Comparison of ENCODE assay signal across 1 cellular context in the genomic region with DNA sequence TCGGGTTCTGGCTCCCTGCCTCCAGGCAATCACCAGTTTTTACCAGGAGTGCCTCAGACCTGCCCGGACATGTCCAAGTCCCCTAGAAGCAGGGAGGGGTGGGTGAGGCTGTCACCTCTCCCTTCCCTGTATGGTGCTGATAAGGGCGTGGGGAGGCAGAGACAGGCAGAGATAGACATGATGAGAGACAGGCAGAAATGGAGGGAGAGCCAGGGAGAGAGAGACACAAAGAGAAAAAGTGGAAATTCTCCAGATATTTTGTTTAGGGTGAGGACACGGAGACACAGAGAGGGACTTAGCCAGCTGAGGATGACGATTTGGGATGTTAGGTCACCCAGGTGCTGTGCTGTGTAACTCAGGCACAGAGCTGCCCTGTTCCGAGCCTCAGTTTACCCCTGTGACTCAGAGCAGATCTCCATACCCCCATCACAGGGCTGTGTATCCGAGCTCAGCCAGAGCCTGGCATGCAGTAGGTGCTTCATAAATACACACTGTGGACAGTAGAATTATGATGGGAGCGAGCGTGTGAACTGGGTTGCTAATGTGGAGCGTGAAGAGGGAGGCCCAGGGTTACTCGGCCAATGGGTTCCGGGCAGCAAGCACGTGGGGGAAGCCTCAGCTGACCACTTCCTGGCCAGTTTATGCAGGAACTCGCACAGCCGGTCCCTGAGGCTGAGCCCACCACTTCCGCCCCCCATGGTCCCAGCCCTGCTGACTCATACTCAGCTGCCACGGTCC.
TF ChIP-seq lines count a peak whose summit lies in the region.

No MANE protein-coding gene starts in this region.

TF ChIP-seq in HepG2, 621 proteins besides CTCF, POLR2A, EP300 and RAD21 (continued from another document and continues in another):
- TF ChIP-seq, protein P1, sequence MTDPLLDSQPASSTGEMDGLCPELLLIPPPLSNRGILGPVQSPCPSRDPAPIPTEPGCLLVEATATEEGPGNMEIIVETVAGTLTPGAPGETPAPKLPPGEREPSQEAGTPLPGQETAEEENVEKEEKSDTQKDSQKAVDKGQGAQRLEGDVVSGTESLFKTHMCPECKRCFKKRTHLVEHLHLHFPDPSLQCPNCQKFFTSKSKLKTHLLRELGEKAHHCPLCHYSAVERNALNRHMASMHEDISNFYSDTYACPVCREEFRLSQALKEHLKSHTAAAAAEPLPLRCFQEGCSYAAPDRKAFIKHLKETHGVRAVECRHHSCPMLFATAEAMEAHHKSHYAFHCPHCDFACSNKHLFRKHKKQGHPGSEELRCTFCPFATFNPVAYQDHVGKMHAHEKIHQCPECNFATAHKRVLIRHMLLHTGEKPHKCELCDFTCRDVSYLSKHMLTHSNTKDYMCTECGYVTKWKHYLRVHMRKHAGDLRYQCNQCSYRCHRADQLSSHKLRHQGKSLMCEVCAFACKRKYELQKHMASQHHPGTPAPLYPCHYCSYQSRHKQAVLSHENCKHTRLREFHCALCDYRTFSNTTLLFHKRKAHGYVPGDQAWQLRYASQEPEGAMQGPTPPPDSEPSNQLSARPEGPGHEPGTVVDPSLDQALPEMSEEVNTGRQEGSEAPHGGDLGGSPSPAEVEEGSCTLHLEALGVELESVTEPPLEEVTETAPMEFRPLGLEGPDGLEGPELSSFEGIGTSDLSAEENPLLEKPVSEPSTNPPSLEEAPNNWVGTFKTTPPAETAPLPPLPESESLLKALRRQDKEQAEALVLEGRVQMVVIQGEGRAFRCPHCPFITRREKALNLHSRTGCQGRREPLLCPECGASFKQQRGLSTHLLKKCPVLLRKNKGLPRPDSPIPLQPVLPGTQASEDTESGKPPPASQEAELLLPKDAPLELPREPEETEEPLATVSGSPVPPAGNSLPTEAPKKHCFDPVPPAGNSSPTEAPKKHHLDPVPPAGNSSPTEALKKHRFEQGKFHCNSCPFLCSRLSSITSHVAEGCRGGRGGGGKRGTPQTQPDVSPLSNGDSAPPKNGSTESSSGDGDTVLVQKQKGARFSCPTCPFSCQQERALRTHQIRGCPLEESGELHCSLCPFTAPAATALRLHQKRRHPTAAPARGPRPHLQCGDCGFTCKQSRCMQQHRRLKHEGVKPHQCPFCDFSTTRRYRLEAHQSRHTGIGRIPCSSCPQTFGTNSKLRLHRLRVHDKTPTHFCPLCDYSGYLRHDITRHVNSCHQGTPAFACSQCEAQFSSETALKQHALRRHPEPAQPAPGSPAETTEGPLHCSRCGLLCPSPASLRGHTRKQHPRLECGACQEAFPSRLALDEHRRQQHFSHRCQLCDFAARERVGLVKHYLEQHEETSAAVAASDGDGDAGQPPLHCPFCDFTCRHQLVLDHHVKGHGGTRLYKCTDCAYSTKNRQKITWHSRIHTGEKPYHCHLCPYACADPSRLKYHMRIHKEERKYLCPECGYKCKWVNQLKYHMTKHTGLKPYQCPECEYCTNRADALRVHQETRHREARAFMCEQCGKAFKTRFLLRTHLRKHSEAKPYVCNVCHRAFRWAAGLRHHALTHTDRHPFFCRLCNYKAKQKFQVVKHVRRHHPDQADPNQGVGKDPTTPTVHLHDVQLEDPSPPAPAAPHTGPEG (CRISPR knock-in tag; IDR thresholded peaks at IDR 0.05) = no peak
- TF ChIP-seq KDM2A (CRISPR knock-in tag; IDR thresholded peaks at IDR 0.05; ENCODE audit: borderline replicate concordance, low read depth) = peak; percentile 39; the same call in 1 of the 2 replicates
- no peak for TF ChIP-seq ZNF335 (CRISPR knock-in tag; IDR thresholded peaks at IDR 0.05)
- TF ChIP-seq, protein P2, sequence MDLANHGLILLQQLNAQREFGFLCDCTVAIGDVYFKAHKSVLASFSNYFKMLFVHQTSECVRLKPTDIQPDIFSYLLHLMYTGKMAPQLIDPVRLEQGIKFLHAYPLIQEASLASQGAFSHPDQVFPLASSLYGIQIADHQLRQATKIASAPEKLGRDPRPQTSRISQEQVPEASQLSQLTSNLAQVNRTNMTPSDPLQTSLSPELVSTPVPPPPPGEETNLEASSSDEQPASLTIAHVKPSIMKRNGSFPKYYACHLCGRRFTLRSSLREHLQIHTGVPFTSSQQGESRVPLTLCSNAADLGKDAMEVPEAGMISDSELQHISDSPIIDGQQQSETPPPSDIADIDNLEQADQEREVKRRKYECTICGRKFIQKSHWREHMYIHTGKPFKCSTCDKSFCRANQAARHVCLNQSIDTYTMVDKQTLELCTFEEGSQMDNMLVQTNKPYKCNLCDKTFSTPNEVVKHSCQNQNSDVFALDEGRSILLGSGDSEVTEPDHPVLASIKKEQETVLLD (CRISPR knock-in tag; IDR thresholded peaks at IDR 0.05; ENCODE audit: low read depth) = no peak
- TF ChIP-seq ARNT (IDR thresholded peaks at IDR 0.05) = no peak
- TF ChIP-seq ZNF337 (CRISPR knock-in tag; IDR thresholded peaks at IDR 0.05; ENCODE audit: borderline replicate concordance, low read depth) = no peak
- peak; percentile 74 for TF ChIP-seq ZNF121 (CRISPR knock-in tag; IDR thresholded peaks at IDR 0.05)
- TF ChIP-seq ZNF367 (CRISPR knock-in tag; IDR thresholded peaks at IDR 0.05; ENCODE audit: borderline replicate concordance) = no peak
- TF ChIP-seq STAT5B (CRISPR knock-in tag; IDR thresholded peaks at IDR 0.05) = no peak
- peak; percentile 87 for TF ChIP-seq ARNTL (CRISPR knock-in tag; IDR thresholded peaks at IDR 0.05)
- TF ChIP-seq ZNF891 (CRISPR knock-in tag; IDR thresholded peaks at IDR 0.05) = no peak
- TF ChIP-seq ZNF24 (IDR thresholded peaks at IDR 0.05) = no peak
- no peak for TF ChIP-seq MBD4 (IDR thresholded peaks at IDR 0.05; ENCODE audit: borderline replicate concordance, low read length)
- no peak for TF ChIP-seq REXO4 (CRISPR knock-in tag; IDR thresholded peaks at IDR 0.05; ENCODE audit: borderline replicate concordance)
- TF ChIP-seq, protein P3, sequence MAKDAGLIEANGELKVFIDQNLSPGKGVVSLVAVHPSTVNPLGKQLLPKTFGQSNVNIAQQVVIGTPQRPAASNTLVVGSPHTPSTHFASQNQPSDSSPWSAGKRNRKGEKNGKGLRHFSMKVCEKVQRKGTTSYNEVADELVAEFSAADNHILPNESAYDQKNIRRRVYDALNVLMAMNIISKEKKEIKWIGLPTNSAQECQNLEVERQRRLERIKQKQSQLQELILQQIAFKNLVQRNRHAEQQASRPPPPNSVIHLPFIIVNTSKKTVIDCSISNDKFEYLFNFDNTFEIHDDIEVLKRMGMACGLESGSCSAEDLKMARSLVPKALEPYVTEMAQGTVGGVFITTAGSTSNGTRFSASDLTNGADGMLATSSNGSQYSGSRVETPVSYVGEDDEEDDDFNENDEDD (CRISPR knock-in tag; IDR thresholded peaks at IDR 0.05; ENCODE audit: borderline replicate concordance) = peak; percentile 66; the same call in 1 of the 2 replicates
- TF ChIP-seq, protein P4, sequence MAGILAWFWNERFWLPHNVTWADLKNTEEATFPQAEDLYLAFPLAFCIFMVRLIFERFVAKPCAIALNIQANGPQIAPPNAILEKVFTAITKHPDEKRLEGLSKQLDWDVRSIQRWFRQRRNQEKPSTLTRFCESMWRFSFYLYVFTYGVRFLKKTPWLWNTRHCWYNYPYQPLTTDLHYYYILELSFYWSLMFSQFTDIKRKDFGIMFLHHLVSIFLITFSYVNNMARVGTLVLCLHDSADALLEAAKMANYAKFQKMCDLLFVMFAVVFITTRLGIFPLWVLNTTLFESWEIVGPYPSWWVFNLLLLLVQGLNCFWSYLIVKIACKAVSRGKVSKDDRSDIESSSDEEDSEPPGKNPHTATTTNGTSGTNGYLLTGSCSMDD (CRISPR knock-in tag; IDR thresholded peaks at IDR 0.05) = no peak
- peak; percentile 19; the same call in 1 of the 2 replicates for TF ChIP-seq CEBPG (CRISPR knock-in tag; IDR thresholded peaks at IDR 0.05)
- no peak for TF ChIP-seq SKI (IDR thresholded peaks at IDR 0.05; ENCODE audit: partially characterized antibody)
- TF ChIP-seq ZFP90 (CRISPR knock-in tag; IDR thresholded peaks at IDR 0.05; ENCODE audit: borderline replicate concordance) = peak; percentile 66; the same call in 1 of the 2 replicates
- TF ChIP-seq, protein P5, sequence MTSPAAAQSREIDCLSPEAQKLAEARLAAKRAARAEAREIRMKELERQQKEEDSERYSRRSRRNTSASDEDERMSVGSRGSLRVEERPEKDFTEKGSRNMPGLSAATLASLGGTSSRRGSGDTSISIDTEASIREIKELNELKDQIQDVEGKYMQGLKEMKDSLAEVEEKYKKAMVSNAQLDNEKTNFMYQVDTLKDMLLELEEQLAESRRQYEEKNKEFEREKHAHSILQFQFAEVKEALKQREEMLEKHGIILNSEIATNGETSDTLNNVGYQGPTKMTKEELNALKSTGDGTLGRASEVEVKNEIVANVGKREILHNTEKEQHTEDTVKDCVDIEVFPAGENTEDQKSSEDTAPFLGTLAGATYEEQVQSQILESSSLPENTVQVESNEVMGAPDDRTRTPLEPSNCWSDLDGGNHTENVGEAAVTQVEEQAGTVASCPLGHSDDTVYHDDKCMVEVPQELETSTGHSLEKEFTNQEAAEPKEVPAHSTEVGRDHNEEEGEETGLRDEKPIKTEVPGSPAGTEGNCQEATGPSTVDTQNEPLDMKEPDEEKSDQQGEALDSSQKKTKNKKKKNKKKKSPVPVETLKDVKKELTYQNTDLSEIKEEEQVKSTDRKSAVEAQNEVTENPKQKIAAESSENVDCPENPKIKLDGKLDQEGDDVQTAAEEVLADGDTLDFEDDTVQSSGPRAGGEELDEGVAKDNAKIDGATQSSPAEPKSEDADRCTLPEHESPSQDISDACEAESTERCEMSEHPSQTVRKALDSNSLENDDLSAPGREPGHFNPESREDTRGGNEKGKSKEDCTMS (CRISPR knock-in tag; conservative IDR thresholded peaks at IDR 0.05) = no peak
- TF ChIP-seq, protein P6, sequence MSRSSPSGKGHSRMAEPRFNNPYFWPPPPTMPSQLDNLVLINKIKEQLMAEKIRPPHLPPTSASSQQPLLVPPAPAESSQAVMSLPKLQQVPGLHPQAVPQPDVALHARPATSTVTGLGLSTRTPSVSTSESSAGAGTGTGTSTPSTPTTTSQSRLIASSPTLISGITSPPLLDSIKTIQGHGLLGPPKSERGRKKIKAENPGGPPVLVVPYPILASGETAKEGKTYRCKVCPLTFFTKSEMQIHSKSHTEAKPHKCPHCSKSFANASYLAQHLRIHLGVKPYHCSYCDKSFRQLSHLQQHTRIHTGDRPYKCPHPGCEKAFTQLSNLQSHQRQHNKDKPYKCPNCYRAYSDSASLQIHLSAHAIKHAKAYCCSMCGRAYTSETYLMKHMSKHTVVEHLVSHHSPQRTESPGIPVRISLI (CRISPR knock-in tag; IDR thresholded peaks at IDR 0.05; ENCODE audit: borderline replicate concordance) = no peak; the same call in 1 of the 2 replicates
- TF ChIP-seq, protein P7, sequence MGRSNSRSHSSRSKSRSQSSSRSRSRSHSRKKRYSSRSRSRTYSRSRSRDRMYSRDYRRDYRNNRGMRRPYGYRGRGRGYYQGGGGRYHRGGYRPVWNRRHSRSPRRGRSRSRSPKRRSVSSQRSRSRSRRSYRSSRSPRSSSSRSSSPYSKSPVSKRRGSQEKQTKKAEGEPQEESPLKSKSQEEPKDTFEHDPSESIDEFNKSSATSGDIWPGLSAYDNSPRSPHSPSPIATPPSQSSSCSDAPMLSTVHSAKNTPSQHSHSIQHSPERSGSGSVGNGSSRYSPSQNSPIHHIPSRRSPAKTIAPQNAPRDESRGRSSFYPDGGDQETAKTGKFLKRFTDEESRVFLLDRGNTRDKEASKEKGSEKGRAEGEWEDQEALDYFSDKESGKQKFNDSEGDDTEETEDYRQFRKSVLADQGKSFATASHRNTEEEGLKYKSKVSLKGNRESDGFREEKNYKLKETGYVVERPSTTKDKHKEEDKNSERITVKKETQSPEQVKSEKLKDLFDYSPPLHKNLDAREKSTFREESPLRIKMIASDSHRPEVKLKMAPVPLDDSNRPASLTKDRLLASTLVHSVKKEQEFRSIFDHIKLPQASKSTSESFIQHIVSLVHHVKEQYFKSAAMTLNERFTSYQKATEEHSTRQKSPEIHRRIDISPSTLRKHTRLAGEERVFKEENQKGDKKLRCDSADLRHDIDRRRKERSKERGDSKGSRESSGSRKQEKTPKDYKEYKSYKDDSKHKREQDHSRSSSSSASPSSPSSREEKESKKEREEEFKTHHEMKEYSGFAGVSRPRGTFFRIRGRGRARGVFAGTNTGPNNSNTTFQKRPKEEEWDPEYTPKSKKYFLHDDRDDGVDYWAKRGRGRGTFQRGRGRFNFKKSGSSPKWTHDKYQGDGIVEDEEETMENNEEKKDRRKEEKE (IDR thresholded peaks at IDR 0.05) = no peak
- TF ChIP-seq SP4 (CRISPR knock-in tag; IDR thresholded peaks at IDR 0.05) = peak; percentile 25; the same call in 1 of the 2 replicates
- peak; percentile 98 for TF ChIP-seq ETV5 (CRISPR knock-in tag; IDR thresholded peaks at IDR 0.05; ENCODE audit: borderline replicate concordance)
- TF ChIP-seq, protein P8, sequence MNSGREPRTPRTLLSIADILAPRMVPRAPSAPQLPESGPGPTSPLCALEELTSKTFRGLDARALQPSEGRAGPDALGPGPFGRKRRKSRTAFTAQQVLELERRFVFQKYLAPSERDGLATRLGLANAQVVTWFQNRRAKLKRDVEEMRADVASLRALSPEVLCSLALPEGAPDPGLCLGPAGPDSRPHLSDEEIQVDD (CRISPR knock-in tag; IDR thresholded peaks at IDR 0.05; ENCODE audit: borderline replicate concordance) = peak; percentile 65; the same call in 1 of the 2 replicates
- TF ChIP-seq, protein P9, sequence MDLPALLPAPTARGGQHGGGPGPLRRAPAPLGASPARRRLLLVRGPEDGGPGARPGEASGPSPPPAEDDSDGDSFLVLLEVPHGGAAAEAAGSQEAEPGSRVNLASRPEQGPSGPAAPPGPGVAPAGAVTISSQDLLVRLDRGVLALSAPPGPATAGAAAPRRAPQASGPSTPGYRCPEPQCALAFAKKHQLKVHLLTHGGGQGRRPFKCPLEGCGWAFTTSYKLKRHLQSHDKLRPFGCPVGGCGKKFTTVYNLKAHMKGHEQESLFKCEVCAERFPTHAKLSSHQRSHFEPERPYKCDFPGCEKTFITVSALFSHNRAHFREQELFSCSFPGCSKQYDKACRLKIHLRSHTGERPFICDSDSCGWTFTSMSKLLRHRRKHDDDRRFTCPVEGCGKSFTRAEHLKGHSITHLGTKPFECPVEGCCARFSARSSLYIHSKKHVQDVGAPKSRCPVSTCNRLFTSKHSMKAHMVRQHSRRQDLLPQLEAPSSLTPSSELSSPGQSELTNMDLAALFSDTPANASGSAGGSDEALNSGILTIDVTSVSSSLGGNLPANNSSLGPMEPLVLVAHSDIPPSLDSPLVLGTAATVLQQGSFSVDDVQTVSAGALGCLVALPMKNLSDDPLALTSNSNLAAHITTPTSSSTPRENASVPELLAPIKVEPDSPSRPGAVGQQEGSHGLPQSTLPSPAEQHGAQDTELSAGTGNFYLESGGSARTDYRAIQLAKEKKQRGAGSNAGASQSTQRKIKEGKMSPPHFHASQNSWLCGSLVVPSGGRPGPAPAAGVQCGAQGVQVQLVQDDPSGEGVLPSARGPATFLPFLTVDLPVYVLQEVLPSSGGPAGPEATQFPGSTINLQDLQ (CRISPR knock-in tag; IDR thresholded peaks at IDR 0.05) = peak; percentile 82; the same call in 1 of the 2 replicates
- TF ChIP-seq BHLHE40 (IDR thresholded peaks at IDR 0.05; ENCODE audit: low read length) = peak; percentile 83
- peak; percentile 86; the same call in 1 of the 2 replicates for TF ChIP-seq ESRRA (CRISPR knock-in tag; IDR thresholded peaks at IDR 0.05; ENCODE audit: low read depth)
- no peak for TF ChIP-seq NONO (IDR thresholded peaks at IDR 0.05)
- TF ChIP-seq NONO (CRISPR knock-in tag; conservative IDR thresholded peaks at IDR 0.05) = no peak; the same call in 1 of the 2 replicates
- no peak for TF ChIP-seq XBP1 (CRISPR knock-in tag; IDR thresholded peaks at IDR 0.05)
- TF ChIP-seq ZFP41 (CRISPR knock-in tag; IDR thresholded peaks at IDR 0.05; ENCODE audit: borderline replicate concordance) = no peak
- peak; percentile 93 for TF ChIP-seq NFE2L1 (CRISPR knock-in tag; IDR thresholded peaks at IDR 0.05; ENCODE audit: borderline replicate concordance)
- 0 out of 2 replicates have a peak, but pooled peaks have one; percentile 24 for TF ChIP-seq TGIF2 (CRISPR knock-in tag; IDR thresholded peaks at IDR 0.05)
